8 cellular contexts compared by ENCODE assay signal in genomic region chr1:219416598-219417238, GRCh38.
DNase-seq lines count a peak whose midpoint lies in the region; ATAC-seq and TF ChIP-seq lines count a peak whose summit lies in the region.

No MANE protein-coding gene starts in this region.

- H3K36me3 ChIP-seq in CD8-positive, alpha-beta T cell (ENCODE audit: insufficient read depth, low read length) = no peaks in the 10 kb centered on the region
- no peaks in the 10 kb centered on the region for H3K36me3 ChIP-seq in esophagus muscularis mucosa

- intact Hi-C loops in CD8-positive, alpha-beta T cell (cut with DNase I, micrococcal nuclease) = loop anchor here in 1 of 2 experiments (1.0 to 10.0 kb wide), 2 partner anchors 212 to 1086 kb away; no protein-coding TSS in a partner anchor
- intact Hi-C loops in esophagus muscularis mucosa (cut with DNase I) = loop anchor here (10.0 kb wide), 1 partner anchor 1082 kb away; no protein-coding TSS in a partner anchor

- peak; percentile 47 for TF ChIP-seq CTCF in CD8-positive, alpha-beta T cell (IDR thresholded peaks at IDR 0.05)
- TF ChIP-seq CTCF in esophagus muscularis mucosa (IDR thresholded peaks at IDR 0.05) (peak; percentile 47 to 64 (median 50)), nephron progenitor cell (IDR thresholded peaks at IDR 0.05) (peak; percentile 52), type B pancreatic cell (conservative IDR thresholded peaks at IDR 0.05) (peak; percentile 79)

- ATAC-seq in CD8-positive, alpha-beta T cell = no peak
- ATAC-seq in GM19324 (IDR thresholded peaks at IDR 0.05; ENCODE audit: low FRiP score, unreplicated experiment) (peak; percentile 94), HG03280 (IDR thresholded peaks at IDR 0.05; ENCODE audit: unreplicated experiment) (peak; percentile 87)

- CTCF ChIA-PET in CD8-positive, alpha-beta T cell (lab: Charles Lee) = interaction anchor here (0.7 to 1.6 kb wide), 3 partner anchors 8 to 1086 kb away, joined by 3 to 6 read pairs (median 3); no protein-coding TSS in a partner anchor

- no peak overlapping the region for H3K27ac Mint-ChIP-seq in CD8-positive, alpha-beta T cell
- no peak overlapping the region for H3K27ac Mint-ChIP-seq in nephron progenitor cell
- no peak overlapping the region for H3K27ac Mint-ChIP-seq in type B pancreatic cell

- TF ChIP-seq EP300 in esophagus muscularis mucosa (IDR thresholded peaks at IDR 0.05) = no peak

- H3K27me3 ChIP-seq in CD8-positive, alpha-beta T cell (ENCODE audit: insufficient read depth, low read length) = no peaks in the 10 kb centered on the region
- no peaks in the 10 kb centered on the region for H3K27me3 ChIP-seq in esophagus muscularis mucosa

- no peaks in the 10 kb centered on the region for H3K27me3 Mint-ChIP-seq in CD8-positive, alpha-beta T cell (ENCODE audit: low read depth)
- no peaks in the 10 kb centered on the region for H3K27me3 Mint-ChIP-seq in nephron progenitor cell (ENCODE audit: low read depth, poor library complexity)
- H3K27me3 Mint-ChIP-seq in type B pancreatic cell = no peaks in the 10 kb centered on the region

- H3K4me3 ChIP-seq in CD8-positive, alpha-beta T cell (ENCODE audit: low read depth, low read length) = no peak overlapping the region
- H3K4me3 ChIP-seq in esophagus muscularis mucosa = no peak overlapping the region

- H3K9me3 Mint-ChIP-seq in CD8-positive, alpha-beta T cell = no peaks in the 10 kb centered on the region
- H3K9me3 Mint-ChIP-seq in nephron progenitor cell (no peaks in the 10 kb centered on the region), type B pancreatic cell (no peaks in the 10 kb centered on the region)

- no peaks in the 10 kb centered on the region for H3K9me3 ChIP-seq in CD8-positive, alpha-beta T cell (ENCODE audit: low read length)
- H3K9me3 ChIP-seq in esophagus muscularis mucosa = no peaks in the 10 kb centered on the region

- no peaks in the 10 kb centered on the region for H3K4me1 Mint-ChIP-seq in CD8-positive, alpha-beta T cell (ENCODE audit: low read depth)
- H3K4me1 Mint-ChIP-seq in nephron progenitor cell (peaks cover 18% of the 10 kb centered on the region), type B pancreatic cell (ENCODE audit: unreplicated experiment) (peaks cover 15% of the 10 kb centered on the region)

- no peaks in the 10 kb centered on the region for H3K36me3 Mint-ChIP-seq in CD8-positive, alpha-beta T cell
- H3K36me3 Mint-ChIP-seq in nephron progenitor cell (ENCODE audit: low read depth) (no peaks in the 10 kb centered on the region), type B pancreatic cell (no peaks in the 10 kb centered on the region)

- no peak overlapping the region for H3K27ac ChIP-seq in CD8-positive, alpha-beta T cell (ENCODE audit: low read depth, low read length)
- H3K27ac ChIP-seq in esophagus muscularis mucosa (replicated peaks in 1 of 4) = no peak overlapping the region

- H3K4me3 Mint-ChIP-seq in CD8-positive, alpha-beta T cell = no peak overlapping the region
- H3K4me3 Mint-ChIP-seq in nephron progenitor cell (no peak overlapping the region), type B pancreatic cell (no peak overlapping the region)

- no peak for TF ChIP-seq POLR2A in esophagus muscularis mucosa (IDR thresholded peaks at IDR 0.05; ENCODE audit: low read depth)

- WGBS in esophagus muscularis mucosa = 68% methylated on average over 1 of the region's 1 CpG

- DNase-seq in CD8-positive, alpha-beta T cell = peak in 6 of 7 experiments; percentile 13 to 64 (median 42)
- DNase-seq in NCI-H748 treated with DMSO at 0.1 percent for 48 hours (lab: John Stamatoyannopoulos, UW) (peak; percentile 28), esophagus muscularis mucosa (ENCODE audit: extremely low spot score) (no peak), nephron progenitor cell (peak; percentile 66), type B pancreatic cell (ENCODE audit: extremely low spot score, unreplicated experiment) (no peak)
- peak; percentile 2 to 29 (median 12) for DNase-seq in activated CD8-positive, alpha-beta memory T cell treated with anti-CD3 and anti-CD28 coated beads for 48 hours (ENCODE audit: low read depth in 2 of 3, low spot score in 2 of 3)

- H3K4me1 ChIP-seq in CD8-positive, alpha-beta T cell (ENCODE audit: insufficient read depth, low read length) = no peaks in the 10 kb centered on the region
- H3K4me1 ChIP-seq in esophagus muscularis mucosa = peaks cover 0 to 10% (median 2%) of the 10 kb centered on the region in 4 donors

- POLR2A ChIA-PET in CD8-positive, alpha-beta T cell (lab: Charles Lee) = no interaction called here

Comparison
In these comparisons a context has a peak if more than half of its experiments do, and no peak if none do; other contexts are left out.
1. DNase-seq: peak in CD8-positive, alpha-beta T cell (6 of 7), NCI-H748 treated with DMSO at 0.1 percent for 48 hours (single experiment), activated CD8-positive, alpha-beta memory T cell treated with anti-CD3 and anti-CD28 coated beads for 48 hours (3 of 3) and nephron progenitor cell (single experiment); none in esophagus muscularis mucosa (single experiment) and type B pancreatic cell (single experiment).
2. Peak in every context shown above with its lines, with median percentiles within 50 percentile points of each other: CTCF ChIP-seq.